10 cellular contexts compared by ENCODE assay signal in genomic region chr1:20575544-20576056, GRCh38. TPM values are rescaled to one million over a fixed set of nuclear protein-coding genes. Genes with fewer than 3 reads are reported as not detected.
"Had no signal": no experiment of that assay in that cellular context is flagged by ENCODE, and none has a peak within 500 bp of the region (broad histone marks: within the 10 kb centered on the region; RNA-seq: fewer than 3 reads in every experiment).

No MANE protein-coding gene starts in this region.

- H3K4me1 Mint-ChIP-seq: activated CD8-positive, alpha-beta memory T cell treated with anti-CD3 and anti-CD28 coated beads, Interleukin-2, amount 10 ng/mL, durations not matched to agents 7 days and 5 days had no signal

- H3K27ac ChIP-seq: gastrocnemius medialis, left ventricle myocardium inferior, ovary, testis had no signal

- H3K9me3 ChIP-seq: gastrocnemius medialis, testis had no signal

- H3K27ac Mint-ChIP-seq: activated CD8-positive, alpha-beta memory T cell treated with anti-CD3 and anti-CD28 coated beads, Interleukin-2, amount 10 ng/mL, durations not matched to agents 7 days and 5 days; activated T-cell treated with anti-CD3 and anti-CD28 coated beads, Interleukin-2, amount 50 U/mL, for 72 hours; nephron progenitor cell had no signal

- H3K36me3 ChIP-seq: gastrocnemius medialis, left ventricle myocardium inferior, ovary had no signal

- H3K4me3 ChIP-seq: gastrocnemius medialis, left ventricle myocardium inferior, ovary, testis had no signal

- H3K27me3 ChIP-seq: gastrocnemius medialis, ovary, testis had no signal

- H3K36me3 Mint-ChIP-seq: activated CD8-positive, alpha-beta memory T cell treated with anti-CD3 and anti-CD28 coated beads, Interleukin-2, amount 10 ng/mL, durations not matched to agents 7 days and 5 days had no signal

- H3K4me3 Mint-ChIP-seq: activated CD8-positive, alpha-beta memory T cell treated with anti-CD3 and anti-CD28 coated beads, Interleukin-2, amount 10 ng/mL, durations not matched to agents 7 days and 5 days; activated T-cell treated with anti-CD3 and anti-CD28 coated beads, Interleukin-2, amount 50 U/mL, for 72 hours; nephron progenitor cell; stimulated activated naive CD8-positive, alpha-beta T cell treated with anti-CD3 and anti-CD28 coated beads, Interleukin-15, amount 100 ng/mL, for 72 hours had no signal

- H3K4me1 ChIP-seq: gastrocnemius medialis, left ventricle myocardium inferior, testis had no signal

RNA-seq across cellular contexts. Expression of gene CDA, which starts 13.3 kb away (rescaled TPM):
- total RNA-seq: activated CD8-positive, alpha-beta memory T cell treated with anti-CD3 and anti-CD28 coated beads, Interleukin-2, amount 10 ng/mL, durations not matched to agents 7 days and 5 days; activated T-cell treated with anti-CD3 and anti-CD28 coated beads, Interleukin-2, amount 50 U/mL, for 72 hours; astrocyte had no signal

RNA-seq across cellular contexts. Expression of gene FAM43B, which starts 23.2 kb away (rescaled TPM):
- total RNA-seq: activated CD8-positive, alpha-beta memory T cell treated with anti-CD3 and anti-CD28 coated beads, Interleukin-2, amount 10 ng/mL, durations not matched to agents 7 days and 5 days; activated T-cell treated with anti-CD3 and anti-CD28 coated beads, Interleukin-2, amount 50 U/mL, for 72 hours; endothelial cell of umbilical vein had no signal
